In genomic region chr5:174327317-174327864, GRCh38 we compare ENCODE assay signal across 8 cellular contexts.
A peak's percentile ranks its signal among the peaks of the same experiment; 100 is the strongest.
DNase-seq lines count a peak whose midpoint lies in the region; ATAC-seq and TF ChIP-seq lines count a peak whose summit lies in the region.

No MANE protein-coding gene starts in this region.

- 39% methylated on average over 8 of the region's 10 CpGs for WGBS in mammary epithelial cell (ENCODE audit: low coverage, missing lambda C conversion rate)
- WGBS in stomach, 5 donors: 26 to 35% (median 27%) methylated on average over 10 of the region's 10 CpGs

- no peaks in the 10 kb centered on the region for H3K4me1 ChIP-seq in mammary epithelial cell (ENCODE audit: insufficient read depth, low read length)
- H3K4me1 ChIP-seq in left lung: no peaks in the 10 kb centered on the region
- no peaks in the 10 kb centered on the region for H3K4me1 ChIP-seq in stomach

- no peak overlapping the region for H2AFZ ChIP-seq in mammary epithelial cell (ENCODE audit: low read depth, low read length)

- intact Hi-C loops in mammary epithelial cell (cut with micrococcal nuclease): loop anchor here (1.0 kb wide), 3 partner anchors 92 to 466 kb away; no protein-coding TSS in a partner anchor
- intact Hi-C loops in left lung (cut with DNase I): no loop called here
- intact Hi-C loops in stomach (cut with DNase I; ENCODE audit: low total_unique reads): no loop called here

- H3K4me3 ChIP-seq in mammary epithelial cell (replicated peaks in 1 of 3; ENCODE audit: insufficient read depth in 1 of 3, low read depth in 2 of 3, low read length in 3 of 3): no peak overlapping the region
- no peak overlapping the region for H3K4me3 ChIP-seq in left lung
- H3K4me3 ChIP-seq in stomach: no peak overlapping the region

- no peaks in the 10 kb centered on the region for H3K79me2 ChIP-seq in mammary epithelial cell (ENCODE audit: insufficient read depth, low read length)

- H3K9ac ChIP-seq in mammary epithelial cell (ENCODE audit: insufficient read depth, low read length): no peak overlapping the region

- BruUV-seq in mammary epithelial cell (replicated peaks; lab: Mats Ljungman, UMichigan): no TSS peak

- ATAC-seq in left lung (peak; percentile 84), HG02870 (IDR thresholded peaks at IDR 0.05; ENCODE audit: unreplicated experiment) (no peak)

- H3K36me3 ChIP-seq in mammary epithelial cell (ENCODE audit: insufficient read depth, low read length): no peaks in the 10 kb centered on the region
- H3K36me3 ChIP-seq in left lung: no peaks in the 10 kb centered on the region
- no peaks in the 10 kb centered on the region for H3K36me3 ChIP-seq in stomach

- TF ChIP-seq CTCF in mammary epithelial cell (conservative IDR thresholded peaks at IDR 0.05 in 1 of 2, IDR thresholded peaks at IDR 0.05 in 1 of 2; ENCODE audit: extremely low read depth in 1 of 2, insufficient read depth in 1 of 2, low read depth in 1 of 2, low read length in 2 of 2) (peak; percentile 85 to 90), left lung (IDR thresholded peaks at IDR 0.05) (peak; percentile 57 to 58), stomach (IDR thresholded peaks at IDR 0.05) (peak in 4 of 7 experiments; percentile 20 to 58 (median 49))

- dilution Hi-C loops in mammary epithelial cell (cut with HindIII; ENCODE audit: low sequenced_read_pairs): no loop called here

- in situ Hi-C loops in mammary epithelial cell (cut with MboI; ENCODE audit: low sequenced_read_pairs in 2 of 2): no loop called here

- no peak for TF ChIP-seq POLR2A in stomach (IDR thresholded peaks at IDR 0.05)

- DNase-seq in CD1c-positive myeloid dendritic cell (ENCODE audit: extremely low spot score) (peak; percentile 44), GM19240 (ENCODE audit: insufficient read length, low spot score) (peak; percentile 59), NCI-H1048 (lab: John Stamatoyannopoulos, UW) (peak; percentile 80), T follicular helper cell (ENCODE audit: low read depth) (peak; percentile 21), mammary epithelial cell (peak; percentile 56), left lung (peak in 1 of 2 donors; percentile 51), stomach (peak; percentile 70)

- H3K27me3 ChIP-seq in mammary epithelial cell (ENCODE audit: insufficient read depth, low read length) (no peaks in the 10 kb centered on the region), left lung (peaks cover 3 to 47% of the 10 kb centered on the region in 2 donors), stomach (peaks cover 0 to 73% (median 10%) of the 10 kb centered on the region in 3 donors)

- no peak overlapping the region for H3K4me2 ChIP-seq in mammary epithelial cell (ENCODE audit: insufficient read depth, low read depth, low read length)

- H3K27ac ChIP-seq in mammary epithelial cell (ENCODE audit: insufficient read depth, low read depth, low read length): no peak overlapping the region
- H3K27ac ChIP-seq in left lung: no peak overlapping the region
- H3K27ac ChIP-seq in stomach: no peak overlapping the region

- CTCF ChIA-PET in mammary epithelial cell (lab: Charles Lee; ENCODE audit: low non-redundant PET): interaction anchor here (0.6 to 0.7 kb wide), 4 partner anchors 364 to 712 kb away, joined by 3 to 4 read pairs (median 3); no protein-coding TSS in a partner anchor

- TF ChIP-seq EP300 in stomach (IDR thresholded peaks at IDR 0.05): no peak

- H3K9me3 ChIP-seq in mammary epithelial cell (replicated peaks; ENCODE audit: insufficient read depth, low read length) (no peaks in the 10 kb centered on the region), left lung (no peaks in the 10 kb centered on the region), stomach (no peaks in the 10 kb centered on the region)

- no peaks in the 10 kb centered on the region for H4K20me1 ChIP-seq in mammary epithelial cell (ENCODE audit: insufficient read depth, low read length)
